10 cellular contexts compared by ENCODE assay signal in the genomic region with DNA sequence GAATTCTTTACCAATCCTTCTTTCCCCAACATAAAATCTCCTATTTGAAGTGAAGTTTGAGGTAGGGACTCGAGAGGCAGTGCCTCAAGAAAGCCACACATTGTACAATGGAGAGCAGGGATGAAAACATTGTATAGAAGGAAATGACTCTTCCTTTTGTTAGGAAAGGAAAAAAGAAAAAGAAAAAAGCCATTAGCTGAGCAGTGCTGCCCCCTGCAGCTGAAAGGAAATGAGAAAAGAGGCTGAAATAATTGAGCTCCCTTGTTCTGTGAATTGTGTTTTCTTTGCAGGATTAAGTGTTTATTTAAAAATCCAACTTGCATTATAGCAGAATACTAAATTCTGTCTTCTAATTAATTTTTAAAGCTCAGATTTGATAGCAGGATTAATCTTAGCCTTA.
DNase-seq lines count a peak whose midpoint lies in the region; ATAC-seq lines count a peak whose summit lies in the region.
"Had no signal": no experiment of that assay in that cellular context is flagged by ENCODE, and none has a peak within 500 bp of the region (broad histone marks: within the 10 kb centered on the region; RNA-seq: fewer than 3 reads in every experiment).

No MANE protein-coding gene starts in this region.

- H3K36me3 ChIP-seq in H7 (replicated peaks; ENCODE audit: control insufficient read depth, insufficient read depth, low read length) (no peaks in the 10 kb centered on the region), SK-N-MC (ENCODE audit: insufficient read depth, low read length) (no peaks in the 10 kb centered on the region)

- H3K27ac ChIP-seq in SK-N-MC: no peak overlapping the region

- H3K27me3 ChIP-seq in H7 (ENCODE audit: control insufficient read depth, insufficient read depth, low read length): no peaks in the 10 kb centered on the region

- H3K4me3 ChIP-seq in H7 (ENCODE audit: insufficient read depth, low read depth, low read length): no peak overlapping the region
- H3K4me3 ChIP-seq in SK-N-MC: no peak overlapping the region

- DNase-seq in A172 (ENCODE audit: low spot score) (peak; percentile 31), H7 (peak; percentile 38), SK-N-MC (ENCODE audit: low read depth, low spot score) (peak; percentile 24), hepatic stellate cell (ENCODE audit: low spot score) (peak; percentile 38), mesenteric fat pad (ENCODE audit: low spot score) (no peak)
- no peak for DNase-seq in NK-92 treated with Interleukin-12 subunit alpha and Interleukin-12 subunit beta, amount 100 ng/mL, for 24 hours (lab: John Stamatoyannopoulos, UW)
- DNase-seq: activated CD4-positive, alpha-beta T cell treated with anti-CD3 and anti-CD28 coated beads, Interleukin-2, amount 10 ng/mL, durations not matched to agents 7 days and 5 days had no signal

- H3K9me3 ChIP-seq in SK-N-MC (ENCODE audit: low read depth, low read length): no peaks in the 10 kb centered on the region

- ATAC-seq in GM19467 (IDR thresholded peaks at IDR 0.05; ENCODE audit: unreplicated experiment) (no peak), HG03520 (IDR thresholded peaks at IDR 0.05; ENCODE audit: unreplicated experiment) (no peak)
- ATAC-seq: left colon had no signal

- no peak overlapping the region for H3K9ac ChIP-seq in SK-N-MC (ENCODE audit: insufficient read length)

Comparison
In these comparisons a context has a peak if more than half of its experiments do, and no peak if none do; other contexts are left out.
1. DNase-seq: peak in A172 (single experiment), H7 (single experiment), SK-N-MC (single experiment) and hepatic stellate cell (single experiment); none in mesenteric fat pad (single experiment) and NK-92 treated with Interleukin-12 subunit alpha and Interleukin-12 subunit beta, amount 100 ng/mL, for 24 hours (single experiment).